1 cellular context compared by ENCODE assay signal in the genomic region with DNA sequence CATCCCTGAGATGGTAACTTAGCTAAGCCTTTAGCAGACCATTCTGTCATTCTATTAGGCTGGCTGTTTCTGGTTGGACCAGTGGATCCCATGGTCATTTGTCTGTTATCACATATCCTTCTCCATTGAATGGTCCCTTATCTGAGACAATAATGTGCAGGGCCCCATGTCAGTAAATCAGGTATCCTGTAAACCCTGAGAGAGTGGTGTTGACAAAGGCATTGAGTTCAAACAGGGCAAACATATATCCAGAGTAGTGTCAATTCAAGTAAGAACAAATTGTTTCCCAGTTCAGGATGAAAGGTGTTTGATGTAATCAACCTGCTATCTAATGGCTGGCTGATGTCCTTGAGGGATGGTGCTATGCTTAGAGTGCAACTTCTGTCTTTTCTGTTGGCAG.
TF ChIP-seq lines count a peak whose summit lies in the region.

No MANE protein-coding gene starts in this region.

TF ChIP-seq in HepG2, 621 proteins besides CTCF, POLR2A, EP300 and RAD21 (continued from another document and continues in another):
- TF ChIP-seq ZNF703 (CRISPR knock-in tag; IDR thresholded peaks at IDR 0.05; ENCODE audit: borderline replicate concordance) (no peak), RELA (CRISPR knock-in tag; IDR thresholded peaks at IDR 0.05) (no peak), TCF7 (IDR thresholded peaks at IDR 0.05; ENCODE audit: low read depth) (peak; percentile 93), ZNF577 (CRISPR knock-in tag; IDR thresholded peaks at IDR 0.05; ENCODE audit: borderline replicate concordance, low read depth) (no peak), ZNF329 (CRISPR knock-in tag; IDR thresholded peaks at IDR 0.05; ENCODE audit: low read depth) (no peak), NCOA2 (CRISPR knock-in tag; IDR thresholded peaks at IDR 0.05) (peak; percentile 61; the same call in 1 of the 2 replicates), REXO4 (CRISPR knock-in tag; IDR thresholded peaks at IDR 0.05; ENCODE audit: borderline replicate concordance) (no peak), ZSCAN12 (CRISPR knock-in tag; IDR thresholded peaks at IDR 0.05) (no peak), HNRNPUL1 (IDR thresholded peaks at IDR 0.05; ENCODE audit: low read depth, low read length) (no peak), TBX2 (CRISPR knock-in tag; IDR thresholded peaks at IDR 0.05; ENCODE audit: borderline replicate concordance) (peak; percentile 90), TBP (CRISPR knock-in tag; IDR thresholded peaks at IDR 0.05) (no peak), ZZZ3 (CRISPR knock-in tag; IDR thresholded peaks at IDR 0.05; ENCODE audit: borderline replicate concordance) (no peak), ZNF878 (CRISPR knock-in tag; IDR thresholded peaks at IDR 0.05) (0 out of 2 replicates have a peak, but pooled peaks have one; percentile 30), ISL2 (CRISPR knock-in tag; IDR thresholded peaks at IDR 0.05) (peak; percentile 63; the same call in 1 of the 2 replicates), CBX5 (CRISPR knock-in tag; IDR thresholded peaks at IDR 0.05; ENCODE audit: borderline replicate concordance) (no peak), FOXA1 (IDR thresholded peaks at IDR 0.05) (no peak), FOXA1 (CRISPR knock-in tag; IDR thresholded peaks at IDR 0.05) (peak; percentile 97), ZMYM4 (CRISPR knock-in tag; IDR thresholded peaks at IDR 0.05) (no peak), HDAC2 (CRISPR knock-in tag; IDR thresholded peaks at IDR 0.05) (peak; percentile 31; the same call in 1 of the 2 replicates), SOX13 (IDR thresholded peaks at IDR 0.05) (peak; percentile 38; the same call in 1 of the 2 replicates), SOX13 (CRISPR knock-in tag; conservative IDR thresholded peaks at IDR 0.05 in 1 of 2, IDR thresholded peaks at IDR 0.05 in 1 of 2) (peak in 1 of 2 experiments; percentile 88; a peak in 2 of 4 replicates), CREM (IDR thresholded peaks at IDR 0.05) (peak; percentile 22; the same call in 1 of the 2 replicates), CREM (CRISPR knock-in tag; IDR thresholded peaks at IDR 0.05) (no peak), ZNF609 (CRISPR knock-in tag; IDR thresholded peaks at IDR 0.05; ENCODE audit: borderline replicate concordance) (peak; percentile 98), KIAA2018 (CRISPR knock-in tag; IDR thresholded peaks at IDR 0.05; ENCODE audit: borderline replicate concordance) (no peak), HNF1A (IDR thresholded peaks at IDR 0.05; ENCODE audit: low read depth) (no peak), HNF1A (CRISPR knock-in tag; IDR thresholded peaks at IDR 0.05; ENCODE audit: borderline replicate concordance) (peak; percentile 37; the same call in 1 of the 2 replicates), GATA4 (IDR thresholded peaks at IDR 0.05; ENCODE audit: borderline replicate concordance, low read depth) (peak; percentile 90), RXRB (CRISPR knock-in tag; IDR thresholded peaks at IDR 0.05; ENCODE audit: borderline replicate concordance) (no peak), FOXA3 (CRISPR knock-in tag; IDR thresholded peaks at IDR 0.05) (peak; percentile 89), ZFP36L1 (CRISPR knock-in tag; IDR thresholded peaks at IDR 0.05) (no peak), TBX3 (IDR thresholded peaks at IDR 0.05; ENCODE audit: borderline replicate concordance) (peak; percentile 54; the same call in 1 of the 2 replicates), KDM2A (CRISPR knock-in tag; IDR thresholded peaks at IDR 0.05; ENCODE audit: borderline replicate concordance, low read depth) (no peak), ZBTB38 (CRISPR knock-in tag; IDR thresholded peaks at IDR 0.05) (no peak), ZNF549 (CRISPR knock-in tag; IDR thresholded peaks at IDR 0.05) (no peak)
- TF ChIP-seq, protein P1, sequence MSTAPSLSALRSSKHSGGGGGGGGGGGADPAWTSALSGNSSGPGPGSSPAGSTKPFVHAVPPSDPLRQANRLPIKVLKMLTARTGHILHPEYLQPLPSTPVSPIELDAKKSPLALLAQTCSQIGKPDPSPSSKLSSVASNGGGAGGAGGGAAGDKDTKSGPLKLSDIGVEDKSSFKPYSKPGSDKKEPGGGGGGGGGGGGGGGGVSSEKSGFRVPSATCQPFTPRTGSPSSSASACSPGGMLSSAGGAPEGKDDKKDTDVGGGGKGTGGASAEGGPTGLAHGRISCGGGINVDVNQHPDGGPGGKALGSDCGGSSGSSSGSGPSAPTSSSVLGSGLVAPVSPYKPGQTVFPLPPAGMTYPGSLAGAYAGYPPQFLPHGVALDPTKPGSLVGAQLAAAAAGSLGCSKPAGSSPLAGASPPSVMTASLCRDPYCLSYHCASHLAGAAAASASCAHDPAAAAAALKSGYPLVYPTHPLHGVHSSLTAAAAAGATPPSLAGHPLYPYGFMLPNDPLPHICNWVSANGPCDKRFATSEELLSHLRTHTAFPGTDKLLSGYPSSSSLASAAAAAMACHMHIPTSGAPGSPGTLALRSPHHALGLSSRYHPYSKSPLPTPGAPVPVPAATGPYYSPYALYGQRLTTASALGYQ (CRISPR knock-in tag; IDR thresholded peaks at IDR 0.05): peak; percentile 58; the same call in 1 of the 2 replicates
- TF ChIP-seq, protein P2, sequence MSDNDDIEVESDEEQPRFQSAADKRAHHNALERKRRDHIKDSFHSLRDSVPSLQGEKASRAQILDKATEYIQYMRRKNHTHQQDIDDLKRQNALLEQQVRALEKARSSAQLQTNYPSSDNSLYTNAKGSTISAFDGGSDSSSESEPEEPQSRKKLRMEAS (IDR thresholded peaks at IDR 0.05): no peak
- TF ChIP-seq, protein P3, sequence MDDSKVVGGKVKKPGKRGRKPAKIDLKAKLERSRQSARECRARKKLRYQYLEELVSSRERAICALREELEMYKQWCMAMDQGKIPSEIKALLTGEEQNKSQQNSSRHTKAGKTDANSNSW (CRISPR knock-in tag; IDR thresholded peaks at IDR 0.05; ENCODE audit: borderline replicate concordance): no peak
- TF ChIP-seq, protein P4, sequence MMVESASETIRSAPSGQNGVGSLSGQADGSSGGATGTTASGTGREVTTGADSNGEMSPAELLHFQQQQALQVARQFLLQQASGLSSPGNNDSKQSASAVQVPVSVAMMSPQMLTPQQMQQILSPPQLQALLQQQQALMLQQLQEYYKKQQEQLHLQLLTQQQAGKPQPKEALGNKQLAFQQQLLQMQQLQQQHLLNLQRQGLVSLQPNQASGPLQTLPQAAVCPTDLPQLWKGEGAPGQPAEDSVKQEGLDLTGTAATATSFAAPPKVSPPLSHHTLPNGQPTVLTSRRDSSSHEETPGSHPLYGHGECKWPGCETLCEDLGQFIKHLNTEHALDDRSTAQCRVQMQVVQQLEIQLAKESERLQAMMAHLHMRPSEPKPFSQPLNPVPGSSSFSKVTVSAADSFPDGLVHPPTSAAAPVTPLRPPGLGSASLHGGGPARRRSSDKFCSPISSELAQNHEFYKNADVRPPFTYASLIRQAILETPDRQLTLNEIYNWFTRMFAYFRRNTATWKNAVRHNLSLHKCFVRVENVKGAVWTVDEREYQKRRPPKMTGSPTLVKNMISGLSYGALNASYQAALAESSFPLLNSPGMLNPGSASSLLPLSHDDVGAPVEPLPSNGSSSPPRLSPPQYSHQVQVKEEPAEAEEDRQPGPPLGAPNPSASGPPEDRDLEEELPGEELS (CRISPR knock-in tag; IDR thresholded peaks at IDR 0.05): peak; percentile 40; the same call in 1 of the 2 replicates
